Comparison of ENCODE assay signal across 8 cellular contexts in genomic region chr13:49935171-49936084, GRCh38. TPM values are rescaled to one million over a fixed set of nuclear protein-coding genes. Genes with fewer than 3 reads are reported as not detected.
DNase-seq lines count a peak whose midpoint lies in the region; TF ChIP-seq lines count a peak whose summit lies in the region.

No MANE protein-coding gene starts in this region.

- POLR2A ChIA-PET in activated CD4-positive, alpha-beta T cell treated with anti-CD3 and anti-CD28 coated beads, Interleukin-2, amount 10 ng/mL, durations not matched to agents 7 days and 5 days (lab: Charles Lee): interaction anchor here (0.8 kb wide), 1 partner anchor 143 kb away, joined by 4 read pairs; the partner anchor contains the start of gene KPNA3

- TF ChIP-seq CTCF in GM13976 (IDR thresholded peaks at IDR 0.05; ENCODE audit: borderline replicate concordance, control extremely low read depth, extremely low read depth, insufficient read depth, missing control alignments) (no peak), endothelial cell (IDR thresholded peaks at IDR 0.05; ENCODE audit: unreplicated experiment) (no peak)

- in situ Hi-C loops in GM13976 (cut with MboI; ENCODE audit: low sequenced_read_pairs, unreplicated experiment): no loop called here

- DNase-seq in GM13976 (ENCODE audit: low spot score) (peak; percentile 41), HCEC 1CT (peak; percentile 69), LoVo (ENCODE audit: low spot score) (peak; percentile 52), endothelial cell (ENCODE audit: low spot score) (peak; percentile 52), middle frontal gyrus (ENCODE audit: extremely low spot score, low spot score) (peak; percentile 4), mesenteric fat pad (ENCODE audit: low spot score) (no peak)
- DNase-seq in activated CD4-positive, alpha-beta T cell treated with anti-CD3 and anti-CD28 coated beads, Interleukin-2, amount 10 ng/mL, durations not matched to agents 7 days and 5 days: peak; percentile 30
- DNase-seq in stimulated activated CD8-positive, alpha-beta memory T cell treated with anti-CD3 and anti-CD28 coated beads, Interleukin-4, amount 100 ng/mL, for 4 hours (ENCODE audit: low read depth in 2 of 2, low spot score in 1 of 2): peak; percentile 6 to 8

- no peaks in the 10 kb centered on the region for H3K9me3 Mint-ChIP-seq in activated CD4-positive, alpha-beta T cell treated with anti-CD3 and anti-CD28 coated beads, Interleukin-2, amount 10 ng/mL, durations not matched to agents 7 days and 5 days
- H3K9me3 Mint-ChIP-seq in endothelial cell (ENCODE audit: unreplicated experiment): no peaks in the 10 kb centered on the region

- CTCF ChIA-PET in activated CD4-positive, alpha-beta T cell treated with anti-CD3 and anti-CD28 coated beads, Interleukin-2, amount 10 ng/mL, durations not matched to agents 7 days and 5 days (lab: Charles Lee): interaction anchor here (0.6 to 1.4 kb wide), 13 partner anchors 10 to 980 kb away, joined by 3 to 5 read pairs (median 4); partner anchors contain the start of gene TRIM13

- H3K4me3 Mint-ChIP-seq in activated CD4-positive, alpha-beta T cell treated with anti-CD3 and anti-CD28 coated beads, Interleukin-2, amount 10 ng/mL, durations not matched to agents 7 days and 5 days: peak overlapping the region; percentile 83
- peak overlapping the region; percentile 94 for H3K4me3 Mint-ChIP-seq in endothelial cell (ENCODE audit: unreplicated experiment)

- peaks cover 19% of the 10 kb centered on the region for H3K27me3 Mint-ChIP-seq in activated CD4-positive, alpha-beta T cell treated with anti-CD3 and anti-CD28 coated beads, Interleukin-2, amount 10 ng/mL, durations not matched to agents 7 days and 5 days
- no peaks in the 10 kb centered on the region for H3K27me3 Mint-ChIP-seq in endothelial cell (ENCODE audit: unreplicated experiment)

- peaks cover 6% of the 10 kb centered on the region for H3K4me1 Mint-ChIP-seq in activated CD4-positive, alpha-beta T cell treated with anti-CD3 and anti-CD28 coated beads, Interleukin-2, amount 10 ng/mL, durations not matched to agents 7 days and 5 days
- H3K4me1 Mint-ChIP-seq in endothelial cell (ENCODE audit: unreplicated experiment): peaks cover 7% of the 10 kb centered on the region

- no peaks in the 10 kb centered on the region for H3K36me3 Mint-ChIP-seq in activated CD4-positive, alpha-beta T cell treated with anti-CD3 and anti-CD28 coated beads, Interleukin-2, amount 10 ng/mL, durations not matched to agents 7 days and 5 days (ENCODE audit: low read depth)
- H3K36me3 Mint-ChIP-seq in endothelial cell (ENCODE audit: low read depth, unreplicated experiment): no peaks in the 10 kb centered on the region

- H3K27ac Mint-ChIP-seq in activated CD4-positive, alpha-beta T cell treated with anti-CD3 and anti-CD28 coated beads, Interleukin-2, amount 10 ng/mL, durations not matched to agents 7 days and 5 days: peak overlapping the region; percentile 39
- peak overlapping the region; percentile 76 for H3K27ac Mint-ChIP-seq in endothelial cell (ENCODE audit: unreplicated experiment)

RNA-seq across cellular contexts. Expression of gene SPRYD7, which starts 0.7 kb away (rescaled TPM):
- total RNA-seq in activated CD4-positive, alpha-beta T cell treated with anti-CD3 and anti-CD28 coated beads, Interleukin-2, amount 10 ng/mL, durations not matched to agents 7 days and 5 days: 1 to 10 TPM; 2.6 to 2.7 TPM
- 4.6 TPM for total RNA-seq in endothelial cell (ENCODE audit: unreplicated experiment)
- total RNA-seq in mesenteric fat pad: 6.4 TPM
